Comparison of ENCODE assay signal across 8 cellular contexts in genomic region chr13:20495087-20496023, GRCh38. TPM values are rescaled to one million over a fixed set of nuclear protein-coding genes. Genes with fewer than 3 reads are reported as not detected.
DNase-seq lines count a peak whose midpoint lies in the region; ATAC-seq and TF ChIP-seq lines count a peak whose summit lies in the region.

No MANE protein-coding gene starts in this region.

- TF ChIP-seq CTCF in LNCaP clone FGC (IDR thresholded peaks at IDR 0.05; ENCODE audit: control insufficient read depth, extremely low read depth, insufficient read depth) = peak; percentile 73
- peak; percentile 87 for TF ChIP-seq CTCF in SU-DHL-6 (IDR thresholded peaks at IDR 0.05; ENCODE audit: insufficient read depth, low read length, poor library complexity, severe bottlenecking)

- peaks cover 7% of the 10 kb centered on the region; the same call in 1 of the 2 replicates for H3K9me3 ChIP-seq in SU-DHL-6 (ENCODE audit: insufficient read depth, low read length)

- H3K27ac ChIP-seq in SU-DHL-6 (ENCODE audit: low read depth, low read length) = no peak overlapping the region

- H4K20me1 ChIP-seq in SU-DHL-6 (ENCODE audit: low read depth, low read length) = no peaks in the 10 kb centered on the region

- H3K79me2 ChIP-seq in SU-DHL-6 (ENCODE audit: insufficient read depth, low read length) = no peaks in the 10 kb centered on the region

- H3K27me3 ChIP-seq in SU-DHL-6 (ENCODE audit: low read length) = no peaks in the 10 kb centered on the region

- H3K9ac ChIP-seq in SU-DHL-6 (ENCODE audit: low read length) = no peak overlapping the region

- ATAC-seq in Right ventricle myocardium inferior = peak; percentile 87
- peak; percentile 85 to 86 for ATAC-seq in left cardiac atrium
- ATAC-seq in HG03521 (IDR thresholded peaks at IDR 0.05; ENCODE audit: unreplicated experiment) = no peak

- H3F3A ChIP-seq in SU-DHL-6 (ENCODE audit: insufficient read depth) = 0 out of 2 replicates have a peak, but pooled peaks cover 3% of the 10 kb centered on the region

- H3K4me2 ChIP-seq in SU-DHL-6 (ENCODE audit: low read depth, low read length, poor library complexity, severe bottlenecking) = no peak overlapping the region

- no peaks in the 10 kb centered on the region for H3K36me3 ChIP-seq in SU-DHL-6 (ENCODE audit: low read length)

- intact Hi-C loops in Right ventricle myocardium inferior (cut with DNase I) = loop anchor here (1.0 to 10.0 kb wide), 4 partner anchors 71 to 430 kb away; no protein-coding TSS in a partner anchor
- intact Hi-C loops in cardiac septum (cut with DNase I) = loop anchor here (10.0 kb wide), 1 partner anchor 219 kb away; no protein-coding TSS in a partner anchor
- intact Hi-C loops in left cardiac atrium (cut with DNase I) = loop anchor here (5.0 to 10.0 kb wide), 4 partner anchors 219 to 429 kb away; no protein-coding TSS in a partner anchor

- no peaks in the 10 kb centered on the region for H3K9me2 ChIP-seq in SU-DHL-6 (replicated peaks; ENCODE audit: insufficient read depth, low read length)

- H3K4me3 ChIP-seq in LNCaP clone FGC (ENCODE audit: low read depth, low read length) (no peak overlapping the region), SU-DHL-6 (ENCODE audit: insufficient read depth, low read length, poor library complexity, severe bottlenecking) (no peak overlapping the region)

- H2AFZ ChIP-seq in SU-DHL-6 (ENCODE audit: low read depth, low read length, severe bottlenecking) = peak overlapping the region; percentile 29

- DNase-seq in Right ventricle myocardium inferior (ENCODE audit: missing footprints) (no peak), cardiac septum (ENCODE audit: low spot score) (no peak), LNCaP clone FGC (ENCODE audit: low read depth) (no peak), amniotic epithelial cell (ENCODE audit: low read depth) (peak; percentile 64), left cardiac atrium (no peak), pulmonary artery endothelial cell (ENCODE audit: low read depth, low spot score) (peak; percentile 51)

RNA-seq across cellular contexts. Expression of gene CRYL1, which starts 30.3 kb away (rescaled TPM):
- total RNA-seq in Right ventricle myocardium inferior (19.8 TPM), cardiac septum (20.6 TPM), left cardiac atrium (10 to 100 TPM; 24.9 to 31.0 TPM), pulmonary artery endothelial cell (22.6 and 71.7 TPM in 2 replicates)

Comparison
In these comparisons a context has a peak if more than half of its experiments do, and no peak if none do; other contexts are left out.
1. DNase-seq: peak in amniotic epithelial cell (single experiment) and pulmonary artery endothelial cell (single experiment); none in Right ventricle myocardium inferior (single experiment), cardiac septum (single experiment), LNCaP clone FGC (single experiment) and left cardiac atrium (single experiment).